Comparison of ENCODE assay signal across 24 cellular contexts in genomic region chr20:48364055-48364454, GRCh38.
A peak's percentile ranks its signal among the peaks of the same experiment; 100 is the strongest.
DNase-seq lines count a peak whose midpoint lies in the region; ATAC-seq, FAIRE-seq and TF ChIP-seq lines count a peak whose summit lies in the region.
"Had no signal": no experiment of that assay in that cellular context is flagged by ENCODE, and none has a peak within 500 bp of the region (broad histone marks: within the 10 kb centered on the region; RNA-seq: fewer than 3 reads in every experiment).

No MANE protein-coding gene starts in this region.

- intact Hi-C loops in HepG2 (cut with micrococcal nuclease; ENCODE audit: unreplicated experiment): no loop called here
- intact Hi-C loops in right lobe of liver (cut with DNase I): no loop called here
- intact Hi-C loops in activated B cell treated with CpG ODN at 0.5 μM for 24 hours (cut with micrococcal nuclease): loop anchor here (5.0 to 10.0 kb wide), 2 partner anchors 58 to 561 kb away; partner anchors contain the start of gene ARFGEF2
- intact Hi-C loops in CD8-positive, alpha-beta T cell (cut with DNase I, micrococcal nuclease): no loop called here

- H3K9ac ChIP-seq in HepG2 (ENCODE audit: insufficient read depth, low read depth, low read length): no peak overlapping the region
- H3K9ac ChIP-seq: BLaER1 treated with 17β-estradiol and CSF1 and Interleukin-3, amounts not matched to agents 10 nM and 100 nM; GM23248 had no signal

- no peak overlapping the region for H2AFZ ChIP-seq in HepG2 (ENCODE audit: low read length)
- H2AFZ ChIP-seq: GM23248 had no signal

- FAIRE-seq in HepG2 (lab: Jason Lieb, UNC): no peak
- FAIRE-seq: A204.1, G401.6, GM19239, H1 had no signal

- peaks cover 79% of the 10 kb centered on the region for H3K4me1 Mint-ChIP-seq in activated B cell treated with CpG ODN at 0.5 μM for 24 hours
- peaks cover 35 to 58% of the 10 kb centered on the region in 2 donors for H3K4me1 Mint-ChIP-seq in stimulated activated naive B cell treated with anti-CD40 and anti-IgM and Interleukin-4, amounts not matched to agents 10 μg/mL and 1 μg/mL and 100 μg/mL, for 72 hours
- H3K4me1 Mint-ChIP-seq in CD8-positive, alpha-beta T cell (ENCODE audit: low read depth): peaks cover 10% of the 10 kb centered on the region
- H3K4me1 Mint-ChIP-seq: CD14-positive monocyte had no signal

- no peaks in the 10 kb centered on the region for H3K9me3 Mint-ChIP-seq in activated B cell treated with CpG ODN at 0.5 μM for 24 hours
- peaks cover 4 to 12% of the 10 kb centered on the region in 2 donors for H3K9me3 Mint-ChIP-seq in stimulated activated naive B cell treated with anti-CD40 and anti-IgM and Interleukin-4, amounts not matched to agents 10 μg/mL and 1 μg/mL and 100 μg/mL, for 72 hours
- no peaks in the 10 kb centered on the region for H3K9me3 Mint-ChIP-seq in CD8-positive, alpha-beta T cell
- H3K9me3 Mint-ChIP-seq: CD4-positive, alpha-beta T cell had no signal

- H3K27me3 ChIP-seq in HepG2 (ENCODE audit: control insufficient read depth in 1 of 2, insufficient read depth in 2 of 2, low read length in 2 of 2) (no peaks in the 10 kb centered on the region), right lobe of liver (no peaks in the 10 kb centered on the region)
- H3K27me3 ChIP-seq in CD8-positive, alpha-beta T cell (ENCODE audit: insufficient read depth, low read length): no peaks in the 10 kb centered on the region
- H3K27me3 ChIP-seq: BE2C; BLaER1 treated with 17β-estradiol and CSF1 and Interleukin-3, amounts not matched to agents 10 nM and 100 nM had no signal

- no peaks in the 10 kb centered on the region for H3K27me3 Mint-ChIP-seq in activated B cell treated with CpG ODN at 0.5 μM for 24 hours
- peaks cover 0 to 4% of the 10 kb centered on the region in 2 donors for H3K27me3 Mint-ChIP-seq in stimulated activated naive B cell treated with anti-CD40 and anti-IgM and Interleukin-4, amounts not matched to agents 10 μg/mL and 1 μg/mL and 100 μg/mL, for 72 hours
- peaks cover 10% of the 10 kb centered on the region for H3K27me3 Mint-ChIP-seq in CD8-positive, alpha-beta T cell (ENCODE audit: low read depth)

- peaks cover 46% of the 10 kb centered on the region for H3K36me3 Mint-ChIP-seq in activated B cell treated with CpG ODN at 0.5 μM for 24 hours (ENCODE audit: low read depth)
- H3K36me3 Mint-ChIP-seq in stimulated activated naive B cell treated with anti-CD40 and anti-IgM and Interleukin-4, amounts not matched to agents 10 μg/mL and 1 μg/mL and 100 μg/mL, for 72 hours: peaks cover 5 to 40% of the 10 kb centered on the region in 2 donors
- no peaks in the 10 kb centered on the region for H3K36me3 Mint-ChIP-seq in CD8-positive, alpha-beta T cell
- H3K36me3 Mint-ChIP-seq: CD14-positive monocyte had no signal

- TF ChIP-seq EP300 in HepG2 (IDR thresholded peaks at IDR 0.05; ENCODE audit: low read depth in 2 of 2, low read length in 2 of 2) (no peak), HepG2 (CRISPR knock-in tag; IDR thresholded peaks at IDR 0.05; ENCODE audit: borderline replicate concordance) (no peak)

- in situ Hi-C loops in HepG2 (cut with HindIII; ENCODE audit: extremely low pct_ligation_motif_present, low pct_unique_long_range_greater_than_20kb): no loop called here

- TF ChIP-seq CTCF in HepG2 (CRISPR knock-in tag; IDR thresholded peaks at IDR 0.05) (no peak), right lobe of liver (IDR thresholded peaks at IDR 0.05) (no peak), activated B cell treated with CpG ODN at 0.5 μM for 24 hours (IDR thresholded peaks at IDR 0.05) (no peak)
- TF ChIP-seq CTCF in CD8-positive, alpha-beta T cell (IDR thresholded peaks at IDR 0.05): no peak

- TF ChIP-seq RAD21 in HepG2 (CRISPR knock-in tag; IDR thresholded peaks at IDR 0.05): no peak

- CTCF ChIA-PET in HepG2 (lab: Yijun Ruan, JAX; ENCODE audit: low intra/inter-chr PET ratio, low total read pairs): no interaction called here
- CTCF ChIA-PET in activated B cell treated with CpG ODN at 0.5 μM for 24 hours (lab: Charles Lee): interaction anchor here (0.8 to 1.0 kb wide), 2 partner anchors 11 to 35 kb away, joined by 3 read pairs; no protein-coding TSS in a partner anchor
- CTCF ChIA-PET in CD8-positive, alpha-beta T cell (lab: Charles Lee): no interaction called here

- no peaks in the 10 kb centered on the region for H3K79me2 ChIP-seq in HepG2 (ENCODE audit: insufficient read depth, low read length)

- H3K36me3 ChIP-seq in HepG2 (replicated peaks in 1 of 2; ENCODE audit: control insufficient read depth in 1 of 2, insufficient read depth in 2 of 2, low read length in 2 of 2) (no peaks in the 10 kb centered on the region; a peak in 1 of 5 replicates), right lobe of liver (no peaks in the 10 kb centered on the region)
- H3K36me3 ChIP-seq in CD8-positive, alpha-beta T cell (ENCODE audit: insufficient read depth, low read length): no peaks in the 10 kb centered on the region
- H3K36me3 ChIP-seq: BE2C; BLaER1 treated with 17β-estradiol and CSF1 and Interleukin-3, amounts not matched to agents 10 nM and 100 nM had no signal

- peak overlapping the region; percentile 78 for H3K27ac Mint-ChIP-seq in activated B cell treated with CpG ODN at 0.5 μM for 24 hours
- peak overlapping the region; percentile 90 for H3K27ac Mint-ChIP-seq in stimulated activated naive B cell treated with anti-CD40 and anti-IgM and Interleukin-4, amounts not matched to agents 10 μg/mL and 1 μg/mL and 100 μg/mL, for 72 hours
- no peak overlapping the region for H3K27ac Mint-ChIP-seq in CD8-positive, alpha-beta T cell
- H3K27ac Mint-ChIP-seq: CD14-positive monocyte; CD4-positive, alpha-beta T cell had no signal

- no TSS peak for BruUV-seq in HepG2 (replicated peaks; lab: Mats Ljungman, UMichigan)

- H3K27ac ChIP-seq in HepG2 (ENCODE audit: extremely low read length, insufficient read depth, low read length) (no peak overlapping the region), right lobe of liver (no peak overlapping the region)
- no peak overlapping the region for H3K27ac ChIP-seq in CD8-positive, alpha-beta T cell (ENCODE audit: low read depth, low read length)
- H3K27ac ChIP-seq: 22Rv1; BLaER1 treated with 17β-estradiol and CSF1 and Interleukin-3, amounts not matched to agents 10 nM and 100 nM; GM23248 had no signal

- DNase-seq in HepG2 (ENCODE audit: low spot score) (no peak), right lobe of liver (no peak), activated B cell treated with CpG ODN at 0.5 μM for 24 hours (no peak), mesenteric fat pad (ENCODE audit: low spot score) (peak; percentile 39), NCI-H2227 (lab: John Stamatoyannopoulos, UW; ENCODE audit: unreplicated experiment) (no peak), NK-92 (lab: John Stamatoyannopoulos, UW; ENCODE audit: unreplicated experiment) (no peak)
- no peak for DNase-seq in stimulated activated naive B cell treated with anti-CD40 and anti-IgM and Interleukin-4, amounts not matched to agents 10 μg/mL and 1 μg/mL and 100 μg/mL, for 72 hours
- DNase-seq in CD8-positive, alpha-beta T cell: no peak
- DNase-seq: BE2C; Calu3; CD4-positive, alpha-beta T cell; COR-L47; DMS53; DMS79 treated with DMSO at 0.1 percent for 48 hours; GM23248; H7; HCEC 1CT had no signal

- H3K4me3 Mint-ChIP-seq in activated B cell treated with CpG ODN at 0.5 μM for 24 hours: no peak overlapping the region
- no peak overlapping the region for H3K4me3 Mint-ChIP-seq in stimulated activated naive B cell treated with anti-CD40 and anti-IgM and Interleukin-4, amounts not matched to agents 10 μg/mL and 1 μg/mL and 100 μg/mL, for 72 hours
- H3K4me3 Mint-ChIP-seq in CD8-positive, alpha-beta T cell: no peak overlapping the region
- H3K4me3 Mint-ChIP-seq: CD14-positive monocyte; CD4-positive, alpha-beta T cell had no signal

- no peak overlapping the region for H3K4me2 ChIP-seq in HepG2 (ENCODE audit: low read depth, low read length)

- H3K9me3 ChIP-seq in HepG2 (ENCODE audit: low read length) (no peaks in the 10 kb centered on the region), right lobe of liver (no peaks in the 10 kb centered on the region)
- no peaks in the 10 kb centered on the region for H3K9me3 ChIP-seq in CD8-positive, alpha-beta T cell (ENCODE audit: low read length)
- H3K9me3 ChIP-seq: BE2C had no signal

- H3K4me1 ChIP-seq in HepG2 (ENCODE audit: insufficient read depth, low read length) (peaks cover 16% of the 10 kb centered on the region), right lobe of liver (no peaks in the 10 kb centered on the region)
- no peaks in the 10 kb centered on the region for H3K4me1 ChIP-seq in CD8-positive, alpha-beta T cell (ENCODE audit: insufficient read depth, low read length)

- H3K4me3 ChIP-seq in HepG2 (replicated peaks in 1 of 3; ENCODE audit: insufficient read depth in 1 of 3, low read depth in 2 of 3, low read length in 3 of 3) (no peak overlapping the region), right lobe of liver (no peak overlapping the region)
- no peak overlapping the region for H3K4me3 ChIP-seq in CD8-positive, alpha-beta T cell (ENCODE audit: low read depth, low read length)
- H3K4me3 ChIP-seq: BLaER1 treated with 17β-estradiol and CSF1 and Interleukin-3, amounts not matched to agents 10 nM and 100 nM; GM23248 had no signal

- TF ChIP-seq POLR2A in HepG2 (IDR thresholded peaks at IDR 0.05; ENCODE audit: insufficient read depth in 1 of 2, low read depth in 2 of 2, low read length in 2 of 2) (no peak), right lobe of liver (IDR thresholded peaks at IDR 0.05) (no peak)

- POLR2A ChIA-PET in HepG2 (lab: Yijun Ruan, JAX) (interaction anchor here (0.8 to 3.1 kb wide), 2 partner anchors 9 to 10 kb away, joined by 3 to 16 read pairs; no protein-coding TSS in a partner anchor), activated B cell treated with CpG ODN at 0.5 μM for 24 hours (lab: Charles Lee) (no interaction called here)
- POLR2A ChIA-PET in CD8-positive, alpha-beta T cell (lab: Charles Lee): no interaction called here

- ATAC-seq in HepG2: no peak
- ATAC-seq in right lobe of liver: no peak
- ATAC-seq in activated B cell treated with CpG ODN at 0.5 μM for 24 hours (ENCODE audit: low read depth): no peak
- ATAC-seq in stimulated activated naive B cell treated with anti-CD40 and anti-IgM and Interleukin-4, amounts not matched to agents 10 μg/mL and 1 μg/mL and 100 μg/mL, for 72 hours (replicated peaks): no peak
- ATAC-seq in CD8-positive, alpha-beta T cell: no peak

- H4K20me1 ChIP-seq in HepG2 (ENCODE audit: insufficient read depth, low read length): no peaks in the 10 kb centered on the region
- H4K20me1 ChIP-seq: BLaER1 treated with 17β-estradiol and CSF1 and Interleukin-3, amounts not matched to agents 10 nM and 100 nM had no signal

TF ChIP-seq in HepG2, 621 proteins besides CTCF, POLR2A, EP300 and RAD21:
- TF ChIP-seq ZNF550 (CRISPR knock-in tag; IDR thresholded peaks at IDR 0.05; ENCODE audit: borderline replicate concordance) (no peak), ZNF329 (CRISPR knock-in tag; IDR thresholded peaks at IDR 0.05; ENCODE audit: low read depth) (peak; percentile 98)
